8 cellular contexts compared by ENCODE assay signal in the genomic region with DNA sequence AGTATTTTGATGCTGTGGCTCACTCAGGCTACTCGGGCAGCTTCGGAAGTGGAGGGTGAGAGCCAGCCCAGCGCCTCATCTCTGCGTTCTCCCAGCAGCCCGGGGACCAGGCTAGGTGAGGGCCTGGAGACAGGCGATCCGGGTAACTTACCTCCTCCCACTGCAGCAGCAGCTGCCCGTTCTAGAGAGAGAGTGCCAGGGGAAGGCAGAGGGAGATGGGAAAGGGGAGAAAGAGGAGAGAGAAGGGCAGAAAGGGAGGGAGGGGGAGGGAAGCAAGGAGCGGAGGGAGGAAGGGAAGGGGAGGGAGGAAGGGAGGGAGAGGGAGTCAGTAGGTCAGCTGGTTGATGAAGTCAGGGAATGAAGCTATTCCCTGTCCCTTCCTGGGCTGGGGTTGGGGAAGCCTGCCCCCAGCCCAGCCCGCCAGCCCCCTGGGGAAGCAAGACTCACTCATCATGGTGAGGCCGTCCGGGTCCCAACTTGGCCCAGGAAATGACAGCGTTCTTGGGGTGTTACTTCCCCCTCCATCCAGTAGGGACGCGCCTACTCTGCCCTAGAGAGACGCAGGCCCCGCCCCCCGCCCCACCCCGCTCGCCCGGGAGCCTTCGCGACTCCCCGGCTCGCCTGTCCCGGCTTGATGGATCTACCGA. TPM values are rescaled to one million over a fixed set of nuclear protein-coding genes. Genes with fewer than 3 reads are reported as not detected.
DNase-seq lines count a peak whose midpoint lies in the region; ATAC-seq, FAIRE-seq and TF ChIP-seq lines count a peak whose summit lies in the region.

A gene with protein sequence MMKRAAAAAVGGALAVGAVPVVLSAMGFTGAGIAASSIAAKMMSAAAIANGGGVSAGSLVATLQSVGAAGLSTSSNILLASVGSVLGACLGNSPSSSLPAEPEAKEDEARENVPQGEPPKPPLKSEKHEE (minus strand): TSS at position 494 of the 647 bp plus-strand sequence. CDS start 40 bp downstream, at position 454.

- TF ChIP-seq POLR2A in GM12892 (IDR thresholded peaks at IDR 0.05; ENCODE audit: low read depth, low read length): peak; percentile 72; the same call in 1 of the 2 replicates

- peak; percentile 84 for FAIRE-seq in GM12892 (lab: Jason Lieb, UNC)

- in situ Hi-C loops in astrocyte of the cerebellum (cut with HindIII; ENCODE audit: low sequenced_read_pairs): no loop called here

- DNase-seq in GM12892 (ENCODE audit: insufficient read length) (peak; percentile 92), NCI-H1105 treated with DMSO at 0.1 percent for 48 hours (lab: John Stamatoyannopoulos, UW) (peak; percentile 89), T-helper 9 cell (peak; percentile 63), astrocyte of the cerebellum (ENCODE audit: low read depth) (no peak), hippocampal formation (lab: John Stamatoyannopoulos, UW) (peak; percentile 85 to 89), retinal pigment epithelial cell (ENCODE audit: low read depth) (peak; percentile 20), cortex of kidney (lab: John Stamatoyannopoulos, UW) (no peak)

- ATAC-seq in HG02623 (IDR thresholded peaks at IDR 0.05; ENCODE audit: unreplicated experiment): peak; percentile 95

- peak within 1 kb of the TSS; percentile 57 for H3K4me3 ChIP-seq in astrocyte of the cerebellum (ENCODE audit: low read depth, low read length)
- peak within 1 kb of the TSS; percentile 68 for H3K4me3 ChIP-seq in retinal pigment epithelial cell (ENCODE audit: low read length)

- peak; percentile 13 for TF ChIP-seq CTCF in astrocyte of the cerebellum (IDR thresholded peaks at IDR 0.05; ENCODE audit: low read depth, low read length, missing control alignments)
- peak; percentile 28 for TF ChIP-seq CTCF in retinal pigment epithelial cell (conservative IDR thresholded peaks at IDR 0.05; ENCODE audit: low read depth, low read length)

RNA-seq across cellular contexts. Expression of the gene that starts here (rescaled TPM):
- polyA plus RNA-seq in GM12892 (2012; ENCODE audit: missing spikeins): 150 TPM

Comparison
In these comparisons a context has a peak if more than half of its experiments do, and no peak if none do; other contexts are left out.
1. DNase-seq: peak in GM12892 (single experiment), NCI-H1105 treated with DMSO at 0.1 percent for 48 hours (single experiment), T-helper 9 cell (single experiment), hippocampal formation (2 of 2) and retinal pigment epithelial cell (single experiment); none in astrocyte of the cerebellum (single experiment) and cortex of kidney (single experiment).